ENCODE assay signal across 8 cellular contexts in genomic region chr3:50226888-50227389, GRCh38. TPM values are rescaled to one million over a fixed set of nuclear protein-coding genes. Genes with fewer than 3 reads are reported as not detected.
A peak's percentile ranks its signal among the peaks of the same experiment; 100 is the strongest.
DNase-seq lines count a peak whose midpoint lies in the region; ATAC-seq and TF ChIP-seq lines count a peak whose summit lies in the region.

No MANE protein-coding gene starts in this region.

- no peak for TF ChIP-seq POLR2A in right lobe of liver (IDR thresholded peaks at IDR 0.05)

- H3K4me1 ChIP-seq in right lobe of liver: peaks cover 0 to 17% (median 0%) of the 10 kb centered on the region in 4 donors

- no peaks in the 10 kb centered on the region for H3K27me3 ChIP-seq in right lobe of liver

- under 1% methylated on average over 27 of the region's 40 CpGs for WGBS in right lobe of liver (ENCODE audit: insufficient coverage, low coverage, low lambda C conversion rate, missing lambda C conversion rate)

- H3K9me3 ChIP-seq in right lobe of liver: no peaks in the 10 kb centered on the region

- ATAC-seq in HG03175 (IDR thresholded peaks at IDR 0.05; ENCODE audit: unreplicated experiment) (peak; percentile 4), SK-N-SH treated with all-trans-retinoic acid at 6 μM for 48 hours (peak; percentile 60), right lobe of liver (peak; percentile 1 to 8 (median 6)), HG02981 (IDR thresholded peaks at IDR 0.05; ENCODE audit: unreplicated experiment) (no peak)

- in situ Hi-C loops in GM13976 (cut with MboI; ENCODE audit: low sequenced_read_pairs, unreplicated experiment): no loop called here

- H3K36me3 ChIP-seq in right lobe of liver: no peaks in the 10 kb centered on the region

- intact Hi-C loops in right lobe of liver (cut with DNase I): loop anchor here (5.0 kb wide), 3 partner anchors 35 to 45 kb away; partner anchors contain the start of genes GNAT1 (in 1 of the 2) and SEMA3B (in 1 of the 2)

- peak; percentile 70 for DNase-seq in 8988T
- peak; percentile 63 for DNase-seq in GM13976 (ENCODE audit: low spot score)
- peak; percentile 42 for DNase-seq in choroid plexus epithelial cell (ENCODE audit: low read depth)
- no peak for DNase-seq in right lobe of liver
- DNase-seq in substantia nigra (lab: John Stamatoyannopoulos, UW): peak in 30 of 49 donors; percentile 31 to 76 (median 58)

- no peak for TF ChIP-seq CTCF in GM13976 (IDR thresholded peaks at IDR 0.05; ENCODE audit: borderline replicate concordance, control extremely low read depth, extremely low read depth, insufficient read depth, missing control alignments)
- no peak for TF ChIP-seq CTCF in choroid plexus epithelial cell (conservative IDR thresholded peaks at IDR 0.05; ENCODE audit: low read depth, low read length)
- no peak for TF ChIP-seq CTCF in right lobe of liver (IDR thresholded peaks at IDR 0.05)

- peak overlapping the region; percentile 80 for H3K4me3 ChIP-seq in choroid plexus epithelial cell (ENCODE audit: low read depth, low read length)
- H3K4me3 ChIP-seq in right lobe of liver: peak overlapping the region; percentile 71 to 85 (median 72)

- H3K27ac ChIP-seq in right lobe of liver (peak overlapping the region in 2 of 3 donors; percentile 19 to 62), substantia nigra (ENCODE audit: low read depth, low read length, poor library complexity, severe bottlenecking) (peak overlapping the region; percentile 85)

TF ChIP-seq in SK-N-SH treated with all-trans-retinoic acid at 6 μM for 48 hours, 23 proteins besides CTCF, POLR2A, EP300 and RAD21:
- no peak for TF ChIP-seq RARB (CRISPR knock-in tag; IDR thresholded peaks at IDR 0.05)
- no peak for TF ChIP-seq ESRRG (CRISPR knock-in tag; IDR thresholded peaks at IDR 0.05)
- no peak for TF ChIP-seq ISL1 (CRISPR knock-in tag; IDR thresholded peaks at IDR 0.05)
- no peak for TF ChIP-seq GLIS3 (CRISPR knock-in tag; IDR thresholded peaks at IDR 0.05)
- no peak for TF ChIP-seq CSDC2 (CRISPR knock-in tag; IDR thresholded peaks at IDR 0.05)
- TF ChIP-seq TCF4 (CRISPR knock-in tag; IDR thresholded peaks at IDR 0.05; ENCODE audit: borderline replicate concordance): no peak
- TF ChIP-seq ZNF565 (CRISPR knock-in tag; conservative IDR thresholded peaks at IDR 0.05; ENCODE audit: low read depth): no peak
- TF ChIP-seq ZNF70 (CRISPR knock-in tag; IDR thresholded peaks at IDR 0.05): no peak
- no peak for TF ChIP-seq ZFP30 (CRISPR knock-in tag; IDR thresholded peaks at IDR 0.05)
- TF ChIP-seq POU6F1 (CRISPR knock-in tag; IDR thresholded peaks at IDR 0.05; ENCODE audit: borderline replicate concordance, low read depth): no peak
- TF ChIP-seq ARNTL (CRISPR knock-in tag; IDR thresholded peaks at IDR 0.05; ENCODE audit: borderline replicate concordance, low read depth): no peak
- TF ChIP-seq CSRNP3 (CRISPR knock-in tag; IDR thresholded peaks at IDR 0.05): no peak

RNA-seq across cellular contexts. Expression of gene GNAI2, which starts 9.1 kb away (rescaled TPM):
- 100 to 1,000 TPM in 2 of 6 experiments, 10 to 100 TPM in 4; 73.3 to 125 (median 98.7) TPM for total RNA-seq in right lobe of liver

RNA-seq across cellular contexts. Expression of gene SLC38A3, which starts 21.9 kb away (rescaled TPM):
- total RNA-seq in right lobe of liver: 100 to 1,000 TPM in 4 of 6 experiments, 10 to 100 TPM in 2; 77.7 to 311 (median 190) TPM

RNA-seq across cellular contexts. Expression of gene GNAT1, which starts 35.5 kb away (rescaled TPM):
- total RNA-seq in right lobe of liver: under 1 TPM in 1 of 6 experiments, not detected in 5; 0.07 TPM

RNA-seq across cellular contexts. Expression of gene SEMA3B, which starts 42.0 kb away (rescaled TPM):
- total RNA-seq in right lobe of liver: 1 to 10 TPM; 1.7 to 4.5 (median 2.6) TPM

RNA-seq across cellular contexts. Expression of gene LSMEM2, which starts 51.9 kb away (rescaled TPM):
- not detected for total RNA-seq in right lobe of liver

Comparison
In these comparisons a context has a peak if more than half of its experiments do, and no peak if none do; other contexts are left out.
1. DNase-seq: peak in 8988T (single experiment), GM13976 (single experiment), choroid plexus epithelial cell (single experiment) and substantia nigra (30 of 49); none in right lobe of liver (0 of 3).